ENCODE assay signal across 33 cellular contexts in the genomic region with DNA sequence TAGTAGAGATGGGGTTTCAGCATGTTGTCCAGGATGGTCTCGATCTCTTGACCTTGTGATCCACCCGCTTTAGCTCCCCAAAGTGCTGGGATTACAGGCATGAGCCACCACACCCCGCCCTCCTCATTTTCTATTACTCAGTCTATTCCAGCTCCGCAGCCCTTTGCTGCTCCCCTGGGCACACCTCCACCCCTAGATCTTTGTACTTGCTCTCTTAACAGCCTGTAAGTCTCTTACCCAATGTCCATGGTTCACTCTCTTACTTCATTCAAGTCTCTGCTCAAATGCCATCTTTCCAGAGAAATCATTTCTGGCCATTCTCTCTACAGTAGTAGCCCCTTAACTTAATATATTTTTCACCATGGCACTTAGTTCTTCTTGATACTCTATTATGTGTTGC.
"Had no signal": no experiment of that assay in that cellular context is flagged by ENCODE, and none has a peak within 500 bp of the region (broad histone marks: within the 10 kb centered on the region; RNA-seq: fewer than 3 reads in every experiment).

No MANE protein-coding gene starts in this region.

- H3K36me3 Mint-ChIP-seq: activated CD8-positive, alpha-beta memory T cell treated with anti-CD3 and anti-CD28 coated beads, Interleukin-2, amount 10 ng/mL, durations not matched to agents 7 days and 5 days; activated naive CD4-positive, alpha-beta T cell treated with anti-CD3 and anti-CD28 coated beads, Interleukin-2, amount 50 U/mL, for 72 hours; activated naive CD8-positive, alpha-beta T cell treated with anti-CD3 and anti-CD28 coated beads for 36 hours had no signal

- H3K4me1 ChIP-seq: body of pancreas, breast epithelium had no signal

- H3K27me3 Mint-ChIP-seq: activated CD8-positive, alpha-beta memory T cell treated with anti-CD3 and anti-CD28 coated beads, Interleukin-2, amount 10 ng/mL, durations not matched to agents 7 days and 5 days had no signal

- H3K27ac Mint-ChIP-seq: activated CD4-positive, alpha-beta memory T cell treated with anti-CD3 and anti-CD28 coated beads, Interleukin-2, amount 10 ng/mL, durations not matched to agents 7 days and 5 days; activated CD4-positive, alpha-beta T cell treated with anti-CD3 and anti-CD28 coated beads for 36 hours; activated CD4-positive, alpha-beta T cell treated with anti-CD3 and anti-CD28 coated beads, Interleukin-2, amount 10 ng/mL, durations not matched to agents 7 days and 5 days; activated CD8-positive, alpha-beta memory T cell treated with anti-CD3 and anti-CD28 coated beads, Interleukin-2, amount 10 ng/mL, durations not matched to agents 7 days and 5 days; activated CD8-positive, alpha-beta T cell treated with anti-CD3 and anti-CD28 coated beads, Interleukin-2, amount 10 ng/mL, durations not matched to agents 7 days and 5 days; activated naive CD4-positive, alpha-beta T cell treated with anti-CD3 and anti-CD28 coated beads for 36 hours; activated naive CD4-positive, alpha-beta T cell treated with anti-CD3 and anti-CD28 coated beads, Interleukin-2, amount 50 U/mL, for 72 hours; activated naive CD8-positive, alpha-beta T cell treated with anti-CD3 and anti-CD28 coated beads for 36 hours; activated T-cell treated with anti-CD3 and anti-CD28 coated beads, Interleukin-2, amount 50 U/mL, for 24 hours; activated T-helper 2 cell treated with anti-CD3 and anti-CD28 coated beads, Interferon-gamma antibody, Interleukin-2, Interleukin-4, amounts not matched to agents 10 μg/mL and 5 μg/mL and 100 μg/mL, durations not matched to agents 14 hours and 24 hours and 36 hours; T-helper 1 cell treated with Interleukin-12 subunit alpha and Interleukin-12 subunit beta and Interleukin-4 antibody, amounts not matched to agents 30 μg/mL and 1 μg/mL, for 36 hours; T-helper 2 cell treated with Interferon-gamma antibody and Interleukin-4, amounts not matched to agents 5 μg/mL and 100 μg/mL, for 36 hours had no signal

- H3K36me3 ChIP-seq: brain microvascular endothelial cell, breast epithelium had no signal

- H3K9me3 Mint-ChIP-seq: activated CD4-positive, alpha-beta memory T cell treated with anti-CD3 and anti-CD28 coated beads, Interleukin-2, amount 10 ng/mL, durations not matched to agents 7 days and 5 days; activated CD4-positive, alpha-beta T cell treated with anti-CD3 and anti-CD28 coated beads, Interleukin-2, amount 10 ng/mL, durations not matched to agents 7 days and 5 days; activated naive CD4-positive, alpha-beta T cell treated with anti-CD3 and anti-CD28 coated beads for 36 hours; activated naive CD4-positive, alpha-beta T cell treated with anti-CD3 and anti-CD28 coated beads, Interleukin-2, amount 50 U/mL, for 72 hours; activated naive CD8-positive, alpha-beta T cell treated with anti-CD3 and anti-CD28 coated beads for 36 hours; activated T-cell treated with anti-CD3 and anti-CD28 coated beads, Interleukin-2, amount 50 U/mL, for 24 hours; activated T-helper 2 cell treated with anti-CD3 and anti-CD28 coated beads, Interferon-gamma antibody, Interleukin-2, Interleukin-4, amounts not matched to agents 10 μg/mL and 5 μg/mL and 100 μg/mL, durations not matched to agents 14 hours and 24 hours and 36 hours; T-helper 1 cell treated with Interleukin-12 subunit alpha and Interleukin-12 subunit beta and Interleukin-4 antibody, amounts not matched to agents 30 μg/mL and 1 μg/mL, for 36 hours; T-helper 2 cell treated with Interferon-gamma antibody and Interleukin-4, amounts not matched to agents 5 μg/mL and 100 μg/mL, for 36 hours had no signal

- H3K9me3 ChIP-seq: body of pancreas, breast epithelium had no signal

- H3K4me3 Mint-ChIP-seq: activated CD4-positive, alpha-beta memory T cell treated with anti-CD3 and anti-CD28 coated beads, Interleukin-2, amount 10 ng/mL, durations not matched to agents 7 days and 5 days; activated CD4-positive, alpha-beta T cell treated with anti-CD3 and anti-CD28 coated beads for 36 hours; activated CD4-positive, alpha-beta T cell treated with anti-CD3 and anti-CD28 coated beads, Interleukin-2, amount 10 ng/mL, durations not matched to agents 7 days and 5 days; activated CD8-positive, alpha-beta memory T cell treated with anti-CD3 and anti-CD28 coated beads, Interleukin-2, amount 10 ng/mL, durations not matched to agents 7 days and 5 days; activated CD8-positive, alpha-beta T cell treated with anti-CD3 and anti-CD28 coated beads, Interleukin-2, amount 10 ng/mL, durations not matched to agents 7 days and 5 days; activated naive CD4-positive, alpha-beta T cell treated with anti-CD3 and anti-CD28 coated beads for 36 hours; activated naive CD8-positive, alpha-beta T cell treated with anti-CD3 and anti-CD28 coated beads for 36 hours; activated T-cell treated with anti-CD3 and anti-CD28 coated beads, Interleukin-2, amount 50 U/mL, for 24 hours; T-helper 1 cell treated with Interleukin-12 subunit alpha and Interleukin-12 subunit beta and Interleukin-4 antibody, amounts not matched to agents 30 μg/mL and 1 μg/mL, for 36 hours; T-helper 2 cell treated with Interferon-gamma antibody and Interleukin-4, amounts not matched to agents 5 μg/mL and 100 μg/mL, for 36 hours had no signal

- DNase-seq: activated CD4-positive, alpha-beta memory T cell treated with anti-CD3 and anti-CD28 coated beads, Interleukin-2, amount 10 ng/mL, durations not matched to agents 7 days and 5 days; activated CD4-positive, alpha-beta T cell treated with anti-CD3 and anti-CD28 coated beads for 1 hour; activated CD4-positive, alpha-beta T cell treated with anti-CD3 and anti-CD28 coated beads for 36 hours; activated CD4-positive, alpha-beta T cell treated with anti-CD3 and anti-CD28 coated beads for 48 hours; activated CD4-positive, alpha-beta T cell treated with anti-CD3 and anti-CD28 coated beads, Interleukin-2, amount 10 ng/mL, durations not matched to agents 7 days and 5 days; activated CD4-positive, alpha-beta T cell treated with anti-CD3 and anti-CD28 coated beads, Interleukin-2, amount 50 U/mL, for 48 hours; activated CD4-positive, CD25-positive, alpha-beta regulatory T cell; activated CD8-positive, alpha-beta memory T cell treated with anti-CD3 and anti-CD28 coated beads for 24 hours; activated CD8-positive, alpha-beta memory T cell treated with anti-CD3 and anti-CD28 coated beads, Interleukin-2, amount 10 ng/mL, durations not matched to agents 7 days and 5 days; activated CD8-positive, alpha-beta memory T cell treated with anti-CD3 and anti-CD28 coated beads, Interleukin-2, amount 50 U/mL, for 48 hours; activated CD8-positive, alpha-beta T cell treated with anti-CD3 and anti-CD28 coated beads, Interleukin-2, amount 10 ng/mL, durations not matched to agents 7 days and 5 days; activated effector memory CD4-positive, alpha-beta T cell treated with Interleukin-2 at 50 U/mL for 16 hours; activated gamma-delta T cell; activated naive CD4-positive, alpha-beta T cell; activated naive CD4-positive, alpha-beta T cell treated with anti-CD3 and anti-CD28 coated beads for 36 hours; activated naive CD4-positive, alpha-beta T cell treated with anti-CD3 and anti-CD28 coated beads, Interleukin-2, amount 50 U/mL, for 16 hours; activated naive CD8-positive, alpha-beta T cell treated with anti-CD3 and anti-CD28 coated beads for 36 hours; activated T-cell treated with anti-CD3 and anti-CD28 coated beads, Interleukin-2, amount 50 U/mL, for 24 hours; activated T-cell treated with anti-CD3 and anti-CD28 coated beads, Interleukin-2, amount 50 U/mL, for 48 hours; aorta; body of pancreas; brain microvascular endothelial cell; central memory CD4-positive, alpha-beta T cell; T-helper 1 cell; T-helper 2 cell; T-helper 9 cell had no signal

- ATAC-seq: activated CD4-positive, alpha-beta T cell treated with anti-CD3 and anti-CD28 coated beads for 36 hours; activated CD4-positive, CD25-positive, alpha-beta regulatory T cell treated with anti-CD3 and anti-CD28 coated beads, Interleukin-2, amount 50 U/mL, for 24 hours; activated CD8-positive, alpha-beta memory T cell treated with anti-CD3 and anti-CD28 coated beads, Interleukin-2, amount 10 ng/mL, durations not matched to agents 7 days and 5 days; activated CD8-positive, alpha-beta T cell treated with anti-CD3 and anti-CD28 coated beads, Interleukin-2, amount 10 ng/mL, durations not matched to agents 7 days and 5 days; activated naive CD4-positive, alpha-beta T cell treated with anti-CD3 and anti-CD28 coated beads, Interleukin-2, amount 50 U/mL, for 72 hours; body of pancreas had no signal

- H3K4me1 Mint-ChIP-seq: activated CD4-positive, alpha-beta memory T cell treated with anti-CD3 and anti-CD28 coated beads, Interleukin-2, amount 10 ng/mL, durations not matched to agents 7 days and 5 days; activated CD4-positive, alpha-beta T cell treated with anti-CD3 and anti-CD28 coated beads for 36 hours; activated CD4-positive, alpha-beta T cell treated with anti-CD3 and anti-CD28 coated beads, Interleukin-2, amount 10 ng/mL, durations not matched to agents 7 days and 5 days; activated CD8-positive, alpha-beta memory T cell treated with anti-CD3 and anti-CD28 coated beads, Interleukin-2, amount 10 ng/mL, durations not matched to agents 7 days and 5 days; activated naive CD8-positive, alpha-beta T cell treated with anti-CD3 and anti-CD28 coated beads for 36 hours had no signal

- H3K27me3 ChIP-seq: body of pancreas, brain microvascular endothelial cell, breast epithelium had no signal

- H3K27ac ChIP-seq: body of pancreas, brain microvascular endothelial cell, breast epithelium, VCaP had no signal

- H3K4me3 ChIP-seq: body of pancreas, breast epithelium had no signal
